ENCODE assay signal across 9 cellular contexts in the genomic region with DNA sequence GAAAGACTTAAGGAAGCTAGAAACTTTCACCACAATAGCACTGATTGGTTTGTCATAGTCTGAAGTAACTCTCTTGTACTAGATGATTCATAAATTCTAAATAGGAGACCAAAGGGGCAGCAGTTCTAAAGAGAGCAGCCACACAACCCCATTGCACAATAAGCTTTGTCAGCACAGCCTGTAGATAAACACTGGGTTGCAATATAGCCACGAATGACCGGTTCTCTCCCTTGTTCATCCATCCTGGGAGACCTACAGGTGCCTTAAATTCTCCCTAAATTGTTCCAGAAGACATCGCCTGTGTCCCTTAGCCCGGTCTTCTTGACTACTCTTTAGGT.
DNase-seq lines count a peak whose midpoint lies in the region; ATAC-seq, FAIRE-seq and TF ChIP-seq lines count a peak whose summit lies in the region.
"Had no signal": no experiment of that assay in that cellular context is flagged by ENCODE, and none has a peak within 500 bp of the region (broad histone marks: within the 10 kb centered on the region; RNA-seq: fewer than 3 reads in every experiment).

No MANE protein-coding gene starts in this region.

- DNase-seq in Caki2 (ENCODE audit: low read depth) = peak; percentile 35
- DNase-seq in M059J (ENCODE audit: low read depth) = peak; percentile 88
- no peak for DNase-seq in GM12878 (ENCODE audit: low read depth, low spot score)
- DNase-seq in mesenchymal stem cell = peak; percentile 96
- DNase-seq in dermis blood vessel endothelial cell = no peak
- DNase-seq in mesendoderm = no peak
- DNase-seq in GM19239 (ENCODE audit: insufficient read length, low spot score) = no peak
- DNase-seq in Peyer's patch = no peak

- TF ChIP-seq POLR2A in GM12878 (IDR thresholded peaks at IDR 0.05; ENCODE audit: low read depth, low read length) (no peak), Peyer's patch (IDR thresholded peaks at IDR 0.05) (no peak)

- BruUV-seq in GM12878 (replicated peaks; lab: Mats Ljungman, UMichigan) = no TSS peak

- H3K23ac ChIP-seq in mesenchymal stem cell (ENCODE audit: low read length in 2 of 2) = no peak overlapping the region
- no peak overlapping the region for H3K23ac ChIP-seq in mesendoderm (ENCODE audit: low read length)

- peak; percentile 59 for ATAC-seq in GM12878

- H4K91ac ChIP-seq in mesenchymal stem cell (ENCODE audit: low read length) = no peak overlapping the region

- H3K18ac ChIP-seq in mesenchymal stem cell (ENCODE audit: low read depth in 1 of 2, low read length in 2 of 2) = no peak overlapping the region
- H3K18ac ChIP-seq in mesendoderm (ENCODE audit: low read length) = no peak overlapping the region

- H4K8ac ChIP-seq in mesenchymal stem cell (ENCODE audit: low read length) = no peak overlapping the region
- H4K8ac ChIP-seq in mesendoderm (ENCODE audit: low read depth, low read length) = no peak overlapping the region

- H3K4me1 ChIP-seq in GM12878 (ENCODE audit: control insufficient read depth, insufficient read depth, low read length) (0 out of 2 replicates have a peak, but pooled peaks cover 3% of the 10 kb centered on the region), mesenchymal stem cell (ENCODE audit: control insufficient read depth, insufficient read depth, low read depth, low read length) (no peaks in the 10 kb centered on the region), mesendoderm (ENCODE audit: control insufficient read depth, low read depth, low read length) (peaks cover 4% of the 10 kb centered on the region), Peyer's patch (no peaks in the 10 kb centered on the region)

- WGBS in GM12878 (ENCODE audit: insufficient coverage, insufficient replicate concordance, low lambda C conversion rate, missing lambda C conversion rate) = 64% methylated on average over 4 of the region's 4 CpGs
- WGBS in mesenchymal stem cell = 53% methylated on average over 4 of the region's 4 CpGs
- WGBS in mesendoderm (ENCODE audit: extremely low coverage, insufficient coverage, low lambda C conversion rate) = no CpG with 5 or more reads among the region's 4 CpGs

- H3K4me2 ChIP-seq in GM12878 (ENCODE audit: control insufficient read depth, insufficient read depth) (no peak overlapping the region), mesenchymal stem cell (ENCODE audit: low read length, poor library complexity, severe bottlenecking) (no peak overlapping the region), mesendoderm (ENCODE audit: low read length) (no peak overlapping the region)

- H3K56ac ChIP-seq in mesendoderm (ENCODE audit: low read length) = no peak overlapping the region

- H3K79me2 ChIP-seq in GM12878 (ENCODE audit: control insufficient read depth, insufficient read depth, low read length) (no peaks in the 10 kb centered on the region), mesendoderm (ENCODE audit: control insufficient read depth, insufficient read depth, low read length) (no peaks in the 10 kb centered on the region)

- POLR2A ChIA-PET in GM12878 (lab: Charles Lee) = interaction anchor here (0.5 kb wide), 1 partner anchor 496 kb away, joined by 3 read pairs; no protein-coding TSS in a partner anchor

- H3K4ac ChIP-seq in mesenchymal stem cell (ENCODE audit: low read depth in 1 of 2, low read length in 2 of 2) = no peak overlapping the region
- H3K4ac ChIP-seq in mesendoderm (ENCODE audit: low read depth, low read length) = no peak overlapping the region

- H2BK120ac ChIP-seq in mesenchymal stem cell (ENCODE audit: low read depth, low read length) (no peak overlapping the region), mesendoderm (ENCODE audit: low read depth, low read length) (no peak overlapping the region)

- H3K36me3 ChIP-seq in GM12878 (ENCODE audit: control insufficient read depth in 2 of 2, insufficient read depth in 2 of 2, low read length in 1 of 2) (no peaks in the 10 kb centered on the region), mesenchymal stem cell (ENCODE audit: control insufficient read depth in 1 of 2, insufficient read depth in 2 of 2, low read depth in 1 of 2, low read length in 2 of 2) (no peaks in the 10 kb centered on the region), mesendoderm (ENCODE audit: control insufficient read depth, insufficient read depth, low read length) (no peaks in the 10 kb centered on the region), Peyer's patch (no peaks in the 10 kb centered on the region)
- H3K36me3 ChIP-seq: neural progenitor cell had no signal

- TF ChIP-seq CTCF in GM12878 (IDR thresholded peaks at IDR 0.05 in 2 of 3, conservative IDR thresholded peaks at IDR 0.05 in 1 of 3; ENCODE audit: control insufficient read depth in 2 of 3, extremely low read depth in 1 of 3, insufficient read depth in 1 of 3, low read depth in 3 of 3, low read length in 3 of 3) (no peak), Peyer's patch (IDR thresholded peaks at IDR 0.05) (no peak)

- TF ChIP-seq RAD21 in GM12878 (IDR thresholded peaks at IDR 0.05; ENCODE audit: insufficient read depth, low read depth, low read length) = no peak

- no peak overlapping the region for H2BK15ac ChIP-seq in mesenchymal stem cell (ENCODE audit: low read depth, poor library complexity, severe bottlenecking)
- H2BK15ac ChIP-seq in mesendoderm (replicated peaks; ENCODE audit: low read depth) = no peak overlapping the region

- intact Hi-C loops in GM12878 (cut with micrococcal nuclease; ENCODE audit: unreplicated experiment) = no loop called here

- no peak for TF ChIP-seq EP300 in GM12878 (IDR thresholded peaks at IDR 0.05; ENCODE audit: borderline replicate concordance in 1 of 2, control insufficient read depth in 1 of 2, low read depth in 2 of 2, low read length in 2 of 2)

- no peak overlapping the region for H3K27ac ChIP-seq in GM12878 (ENCODE audit: control insufficient read depth, insufficient read depth)
- H3K27ac ChIP-seq in mesenchymal stem cell (ENCODE audit: low read length, poor library complexity, severe bottlenecking) = no peak overlapping the region
- no peak overlapping the region for H3K27ac ChIP-seq in mesendoderm (ENCODE audit: low read depth, low read length)
- H3K27ac ChIP-seq in Peyer's patch = no peak overlapping the region
- H3K27ac ChIP-seq: neural progenitor cell had no signal

- no peaks in the 10 kb centered on the region for H4K20me1 ChIP-seq in GM12878 (ENCODE audit: control insufficient read depth, insufficient read depth)

- RAD21 ChIA-PET in GM12878 (lab: Charles Lee; ENCODE audit: unreplicated experiment) = interaction anchor here (0.7 to 4.3 kb wide), 9 partner anchors 52 to 719 kb away, joined by 3 to 94 read pairs (median 3); no protein-coding TSS in a partner anchor

- no peaks in the 10 kb centered on the region for H3K9me3 ChIP-seq in GM12878 (replicated peaks; ENCODE audit: control insufficient read depth, insufficient read depth, low read length)
- no peaks in the 10 kb centered on the region for H3K9me3 ChIP-seq in mesenchymal stem cell (ENCODE audit: control insufficient read depth, low read length)
- H3K9me3 ChIP-seq in Peyer's patch = no peaks in the 10 kb centered on the region

- in situ Hi-C loops in Caki2 (cut with HindIII; ENCODE audit: low pct_unique_long_range_greater_than_20kb, low sequenced_read_pairs) = no loop called here
- in situ Hi-C loops in GM12878 (cut with MboI) = loop anchor here (10.0 kb wide), 1 partner anchor 552 kb away; no protein-coding TSS in a partner anchor

- CTCF ChIA-PET in GM12878 (lab: Yijun Ruan, JAX) = interaction anchor here (0.8 to 5.4 kb wide), 12 partner anchors 67 to 790 kb away, joined by 3 to 193 read pairs (median 4); no protein-coding TSS in a partner anchor

- H3K27me3 ChIP-seq in GM12878 (replicated peaks in 1 of 2; ENCODE audit: control insufficient read depth in 2 of 2, insufficient read depth in 2 of 2, low read length in 1 of 2) (no peaks in the 10 kb centered on the region), mesenchymal stem cell (ENCODE audit: control insufficient read depth in 1 of 2, insufficient read depth in 1 of 2, low read length in 2 of 2) (no peaks in the 10 kb centered on the region), mesendoderm (ENCODE audit: insufficient read depth, low read length, poor library complexity) (no peaks in the 10 kb centered on the region), Peyer's patch (no peaks in the 10 kb centered on the region)
- H3K27me3 ChIP-seq: neural progenitor cell had no signal

- no peak overlapping the region for H2BK12ac ChIP-seq in mesenchymal stem cell (ENCODE audit: low read length in 2 of 2)

- H3K9ac ChIP-seq in GM12878 (ENCODE audit: control insufficient read depth, insufficient read depth, low read length) (no peak overlapping the region), mesenchymal stem cell (ENCODE audit: low read length) (no peak overlapping the region), mesendoderm (ENCODE audit: low read length) (no peak overlapping the region)
- H3K9ac ChIP-seq: neural progenitor cell had no signal

- no peak overlapping the region for H3K4me3 ChIP-seq in GM12878
- no peak overlapping the region for H3K4me3 ChIP-seq in mesenchymal stem cell (ENCODE audit: insufficient read depth in 1 of 2, low read depth in 1 of 2, low read length in 2 of 2)
- no peak overlapping the region for H3K4me3 ChIP-seq in mesendoderm (ENCODE audit: low read length)
- no peak overlapping the region for H3K4me3 ChIP-seq in Peyer's patch
- H3K4me3 ChIP-seq: neural progenitor cell had no signal

- no peak overlapping the region for H3K14ac ChIP-seq in mesenchymal stem cell (ENCODE audit: low read length in 2 of 2)

- no peak overlapping the region for H4K5ac ChIP-seq in mesendoderm (ENCODE audit: low read length)

- H2AFZ ChIP-seq in GM12878 (ENCODE audit: control insufficient read depth, low read depth, low read length) (no peak overlapping the region), mesenchymal stem cell (ENCODE audit: low read depth, low read length) (no peak overlapping the region)
- H2AFZ ChIP-seq: neural progenitor cell had no signal

- H3K79me1 ChIP-seq in mesenchymal stem cell (replicated peaks; ENCODE audit: low read length, poor library complexity, severe bottlenecking) (no peaks in the 10 kb centered on the region), mesendoderm (ENCODE audit: low read length) (no peaks in the 10 kb centered on the region)

- FAIRE-seq in GM12878 (lab: Jason Lieb, UNC) = no peak
- FAIRE-seq in GM19239 (lab: Jason Lieb, UNC) = no peak

- H2AK5ac ChIP-seq in mesenchymal stem cell (ENCODE audit: low read length, severe bottlenecking) (no peak overlapping the region), mesendoderm (ENCODE audit: low read length) (no peak overlapping the region)

- SMC1A ChIA-PET in GM12878 (lab: Charles Lee; ENCODE audit: uncharacterized antibody, unreplicated experiment) = interaction anchor here (0.8 to 4.5 kb wide), 23 partner anchors 7 to 572 kb away, joined by 3 to 63 read pairs (median 3); no protein-coding TSS in a partner anchor

- no peak overlapping the region for H2BK5ac ChIP-seq in mesenchymal stem cell (ENCODE audit: low read depth, low read length, poor library complexity, severe bottlenecking)
- H2BK5ac ChIP-seq in mesendoderm (ENCODE audit: low read length) = no peak overlapping the region

TF ChIP-seq in GM12878, 131 proteins besides CTCF, POLR2A, EP300 and RAD21 (continues in another document):
- no peak for TF ChIP-seq PML (IDR thresholded peaks at IDR 0.05; ENCODE audit: low read length)
- no peak for TF ChIP-seq HDAC6 (IDR thresholded peaks at IDR 0.05; ENCODE audit: unreplicated experiment)

Comparison
In these comparisons a context has a peak if more than half of its experiments do, and no peak if none do; other contexts are left out.
1. DNase-seq: peak in Caki2 (single experiment), M059J (single experiment) and mesenchymal stem cell (single experiment); none in GM12878 (single experiment), dermis blood vessel endothelial cell (single experiment), mesendoderm (single experiment), GM19239 (single experiment) and Peyer's patch (0 of 3).